In the genomic region with DNA sequence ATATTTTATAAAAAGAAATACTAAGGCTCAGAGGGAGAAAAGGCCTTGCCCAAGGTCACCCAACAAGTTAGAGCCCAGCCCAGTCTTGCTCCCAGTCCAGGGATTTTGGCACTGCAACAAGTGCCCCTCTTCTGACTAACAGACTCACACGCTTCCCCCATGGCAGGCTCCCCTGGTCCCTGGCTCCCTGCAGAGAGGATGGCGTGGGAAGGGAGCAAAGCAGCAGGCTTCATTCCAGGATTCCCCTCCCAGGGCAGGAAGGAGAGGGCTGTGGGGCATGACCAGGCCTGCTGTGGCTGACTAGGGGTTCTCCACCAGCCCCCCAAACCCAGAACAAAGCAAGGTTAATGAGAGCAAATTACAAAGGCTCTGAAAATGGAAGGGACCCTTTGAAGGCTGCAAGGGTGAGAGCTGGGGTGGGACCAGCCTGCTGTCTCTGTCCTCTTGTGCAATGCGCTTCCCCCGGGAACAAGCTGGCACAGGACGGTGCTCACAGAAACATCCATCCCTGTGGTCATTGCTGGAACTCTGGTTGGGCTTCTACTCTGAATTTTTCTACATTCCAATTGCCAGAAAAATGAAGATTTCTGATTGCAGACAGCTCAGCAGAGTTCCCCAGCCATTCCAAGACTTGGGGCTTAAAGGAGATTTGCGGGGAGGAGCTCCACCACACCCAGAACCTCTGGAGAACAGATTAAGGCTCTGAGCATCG, we compare ENCODE assay signal across 16 cellular contexts. TPM values are rescaled to one million over a fixed set of nuclear protein-coding genes. Genes with fewer than 3 reads are reported as not detected.
DNase-seq lines count a peak whose midpoint lies in the region; ATAC-seq, FAIRE-seq and TF ChIP-seq lines count a peak whose summit lies in the region.
"Had no signal": no experiment of that assay in that cellular context is flagged by ENCODE, and none has a peak within 500 bp of the region (broad histone marks: within the 10 kb centered on the region; RNA-seq: fewer than 3 reads in every experiment).

No MANE protein-coding gene starts in this region.

- no peaks in the 10 kb centered on the region for H3K4me1 ChIP-seq in A549
- H3K4me1 ChIP-seq in prostate gland (replicated peaks), result no peaks in the 10 kb centered on the region

- no peaks in the 10 kb centered on the region for H3K27me3 Mint-ChIP-seq in neural crest cell (ENCODE audit: low read depth)

- peaks cover 4% of the 10 kb centered on the region; the same call in 1 of the 2 replicates for H3K27me3 ChIP-seq in MG63
- no peaks in the 10 kb centered on the region for H3K27me3 ChIP-seq in prostate gland (replicated peaks; ENCODE audit: insufficient read depth)

- FAIRE-seq in A549 (lab: Jason Lieb, UNC), result no peak

- H3K4me2 ChIP-seq in A549, result no peak overlapping the region

- peak; percentile 11 to 23; a peak in 3 of 6 replicates for ATAC-seq in A549
- ATAC-seq in esophagus mucosa, result peak; percentile 58
- ATAC-seq in HG03565 (IDR thresholded peaks at IDR 0.05; ENCODE audit: unreplicated experiment), result no peak
- ATAC-seq: left lobe of liver had no signal

- H3K27ac Mint-ChIP-seq in neural crest cell (ENCODE audit: unreplicated experiment), result peak overlapping the region; percentile 85
- H3K27ac Mint-ChIP-seq: activated naive CD4-positive, alpha-beta T cell treated with anti-CD3 and anti-CD28 coated beads for 36 hours; naive B cell had no signal

- H3K36me3 Mint-ChIP-seq in neural crest cell (ENCODE audit: low read depth), result no peaks in the 10 kb centered on the region

- H3K9me3 ChIP-seq in A549 (no peaks in the 10 kb centered on the region), MG63 (no peaks in the 10 kb centered on the region), prostate gland (no peaks in the 10 kb centered on the region)

- TF ChIP-seq CTCF in A549 (IDR thresholded peaks at IDR 0.05) (no peak), neural crest cell (conservative IDR thresholded peaks at IDR 0.05) (no peak), prostate gland (IDR thresholded peaks at IDR 0.05) (no peak)

- POLR2A ChIA-PET in A549 (lab: Yijun Ruan, JAX), result interaction anchor here (1.2 kb wide), 1 partner anchor 15 kb away, joined by 3 read pairs; no protein-coding TSS in a partner anchor

- H3K36me3 ChIP-seq in MG63 (no peaks in the 10 kb centered on the region), prostate gland (no peaks in the 10 kb centered on the region)

- peaks cover 6% of the 10 kb centered on the region for H3K4me1 Mint-ChIP-seq in neural crest cell
- H3K4me1 Mint-ChIP-seq: naive B cell had no signal

- no peak overlapping the region for H3K4me3 Mint-ChIP-seq in neural crest cell
- H3K4me3 Mint-ChIP-seq: activated naive CD4-positive, alpha-beta T cell treated with anti-CD3 and anti-CD28 coated beads for 36 hours had no signal

- DNase-seq in A549 (ENCODE audit: low read depth in 1 of 2, low spot score in 1 of 2), result no peak
- DNase-seq in MG63, result peak; percentile 88
- no peak for DNase-seq in neural crest cell (ENCODE audit: low read depth, low spot score)
- DNase-seq in prostate gland (ENCODE audit: low spot score), result no peak
- DNase-seq in activated CD4-positive, alpha-beta T cell treated with anti-CD3 and anti-CD28 coated beads, Interleukin-2, amount 50 U/mL, for 1 hour, result no peak
- DNase-seq in ACHN, result no peak
- DNase-seq: activated CD4-positive, CD25-positive, alpha-beta regulatory T cell; activated naive CD4-positive, alpha-beta T cell treated with anti-CD3 and anti-CD28 coated beads for 36 hours; hippocampal formation; naive B cell; NCI-H1417 treated with DMSO at 0.1 percent for 48 hours; stimulated activated CD4-positive, alpha-beta T cell treated with anti-CD3 and anti-CD28 coated beads, Interleukin-4, amount 100 ng/mL, for 1 hour had no signal

- TF ChIP-seq POLR2A in A549 (IDR thresholded peaks at IDR 0.05; ENCODE audit: low read length), result no peak
- TF ChIP-seq POLR2A in prostate gland (IDR thresholded peaks at IDR 0.05), result no peak

- no peak overlapping the region for H3K27ac ChIP-seq in A549
- H3K27ac ChIP-seq in prostate gland, result peak overlapping the region in 1 of 2 donors; percentile 16

- in situ Hi-C loops in ACHN (cut with HindIII; ENCODE audit: low pct_ligation_motif_present, low pct_unique_long_range_greater_than_20kb, low sequenced_read_pairs), result no loop called here

- no peak for TF ChIP-seq EP300 in A549 (IDR thresholded peaks at IDR 0.05)

- no peaks in the 10 kb centered on the region for H3K9me3 Mint-ChIP-seq in neural crest cell
- H3K9me3 Mint-ChIP-seq: activated naive CD4-positive, alpha-beta T cell treated with anti-CD3 and anti-CD28 coated beads for 36 hours had no signal

- TF ChIP-seq RAD21 in A549 (conservative IDR thresholded peaks at IDR 0.05 in 1 of 2, IDR thresholded peaks at IDR 0.05 in 1 of 2), result no peak

- H3K4me3 ChIP-seq in A549, result no peak overlapping the region
- no peak overlapping the region for H3K4me3 ChIP-seq in MG63
- H3K4me3 ChIP-seq in prostate gland, result no peak overlapping the region

- CTCF ChIA-PET in A549 (lab: Yijun Ruan, JAX), result no interaction called here

- intact Hi-C loops in prostate gland (cut with DNase I), result no loop called here

- WGBS in A549 (ENCODE audit: missing lambda C conversion rate), result 49% methylated on average over 7 of the region's 7 CpGs
- WGBS in prostate gland, result 51% methylated on average over 7 of the region's 7 CpGs

TF ChIP-seq in A549, 52 proteins besides CTCF, POLR2A, EP300 and RAD21:
- TF ChIP-seq, protein P1, sequence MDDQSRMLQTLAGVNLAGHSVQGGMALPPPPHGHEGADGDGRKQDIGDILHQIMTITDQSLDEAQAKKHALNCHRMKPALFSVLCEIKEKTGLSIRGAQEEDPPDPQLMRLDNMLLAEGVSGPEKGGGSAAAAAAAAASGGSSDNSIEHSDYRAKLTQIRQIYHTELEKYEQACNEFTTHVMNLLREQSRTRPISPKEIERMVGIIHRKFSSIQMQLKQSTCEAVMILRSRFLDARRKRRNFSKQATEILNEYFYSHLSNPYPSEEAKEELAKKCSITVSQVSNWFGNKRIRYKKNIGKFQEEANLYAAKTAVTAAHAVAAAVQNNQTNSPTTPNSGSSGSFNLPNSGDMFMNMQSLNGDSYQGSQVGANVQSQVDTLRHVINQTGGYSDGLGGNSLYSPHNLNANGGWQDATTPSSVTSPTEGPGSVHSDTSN (IDR thresholded peaks at IDR 0.05), result no peak
- TF ChIP-seq, protein P2, sequence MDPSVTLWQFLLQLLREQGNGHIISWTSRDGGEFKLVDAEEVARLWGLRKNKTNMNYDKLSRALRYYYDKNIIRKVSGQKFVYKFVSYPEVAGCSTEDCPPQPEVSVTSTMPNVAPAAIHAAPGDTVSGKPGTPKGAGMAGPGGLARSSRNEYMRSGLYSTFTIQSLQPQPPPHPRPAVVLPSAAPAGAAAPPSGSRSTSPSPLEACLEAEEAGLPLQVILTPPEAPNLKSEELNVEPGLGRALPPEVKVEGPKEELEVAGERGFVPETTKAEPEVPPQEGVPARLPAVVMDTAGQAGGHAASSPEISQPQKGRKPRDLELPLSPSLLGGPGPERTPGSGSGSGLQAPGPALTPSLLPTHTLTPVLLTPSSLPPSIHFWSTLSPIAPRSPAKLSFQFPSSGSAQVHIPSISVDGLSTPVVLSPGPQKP (IDR thresholded peaks at IDR 0.05; ENCODE audit: low read depth, low read length), result no peak
- TF ChIP-seq RARB (CRISPR knock-in tag; IDR thresholded peaks at IDR 0.05), result no peak
- no peak for TF ChIP-seq NPAS2 (CRISPR knock-in tag; IDR thresholded peaks at IDR 0.05; ENCODE audit: borderline replicate concordance)
- TF ChIP-seq GATA3 (IDR thresholded peaks at IDR 0.05; ENCODE audit: borderline replicate concordance), result no peak
- no peak for TF ChIP-seq MYC (IDR thresholded peaks at IDR 0.05; ENCODE audit: borderline replicate concordance, low read length)
- TF ChIP-seq KDM1A (IDR thresholded peaks at IDR 0.05; ENCODE audit: low read depth), result no peak
- TF ChIP-seq ESRRA (IDR thresholded peaks at IDR 0.05; ENCODE audit: borderline replicate concordance, low read length), result no peak
- TF ChIP-seq JUNB (IDR thresholded peaks at IDR 0.05), result no peak
- TF ChIP-seq CBX8 (IDR thresholded peaks at IDR 0.05), result no peak
- no peak for TF ChIP-seq ZC3H11A (IDR thresholded peaks at IDR 0.05)
- TF ChIP-seq, protein P3, sequence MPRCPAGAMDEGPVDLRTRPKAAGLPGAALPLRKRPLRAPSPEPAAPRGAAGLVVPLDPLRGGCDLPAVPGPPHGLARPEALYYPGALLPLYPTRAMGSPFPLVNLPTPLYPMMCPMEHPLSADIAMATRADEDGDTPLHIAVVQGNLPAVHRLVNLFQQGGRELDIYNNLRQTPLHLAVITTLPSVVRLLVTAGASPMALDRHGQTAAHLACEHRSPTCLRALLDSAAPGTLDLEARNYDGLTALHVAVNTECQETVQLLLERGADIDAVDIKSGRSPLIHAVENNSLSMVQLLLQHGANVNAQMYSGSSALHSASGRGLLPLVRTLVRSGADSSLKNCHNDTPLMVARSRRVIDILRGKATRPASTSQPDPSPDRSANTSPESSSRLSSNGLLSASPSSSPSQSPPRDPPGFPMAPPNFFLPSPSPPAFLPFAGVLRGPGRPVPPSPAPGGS (IDR thresholded peaks at IDR 0.05), result no peak

RNA-seq across cellular contexts. Expression of a gene that starts 37.1 kb away (rescaled TPM):
- polyA plus RNA-seq in A549 (2011; rRNA removed), result 0.01 TPM in 1 of 2 replicates, not detected in the other
- polyA plus RNA-seq in A549 (2012; cell fraction: cytosol; rRNA removed), result under 0.01 TPM in 1 of 2 replicates, not detected in the other
- polyA plus RNA-seq in A549 (2012; cell fraction: nucleus; rRNA removed), result 0.01 TPM in 1 of 2 replicates, not detected in the other
- polyA plus RNA-seq in A549 (2017; fragmentation: RNase III; extraction: RNeasy Plus Mini Kit Qiagen cat#74134 plus additional on column Dnase treatment), result 0.01 to 0.03 TPM (median 0.01 TPM) in 3 replicates
- 0.08 and 0.10 TPM in 2 replicates for polyA minus RNA-seq in A549 (2011; rRNA and poly(A)+ RNA removed)
- not detected in 2 replicates for total RNA-seq in MG63 (2014; rRNA removed; shearing (Covaris generic); ENCODE audit: low replicate concordance)
- total RNA-seq in esophagus mucosa, result 82.5 TPM
- not detected in 2 replicates for total RNA-seq in neural crest cell
- 10 to 100 TPM in 1 of 2 donors, 1 to 10 TPM in 1; 5.6 to 22.5 TPM for total RNA-seq in prostate gland
- total RNA-seq: activated naive CD4-positive, alpha-beta T cell treated with anti-CD3 and anti-CD28 coated beads for 36 hours; endothelial cell of umbilical vein; left lobe of liver had no signal
- polyA plus RNA-seq: endothelial cell of umbilical vein had no signal

RNA-seq across cellular contexts. Expression of a gene that starts 58.4 kb away (rescaled TPM):
- 23.1 and 33.8 TPM in 2 replicates for polyA plus RNA-seq in A549 (2011; rRNA removed)
- polyA plus RNA-seq in A549 (2012; cell fraction: cytosol; rRNA removed), result 27.1 and 30.5 TPM in 2 replicates
- 27.8 and 33.0 TPM in 2 replicates for polyA plus RNA-seq in A549 (2012; cell fraction: nucleus; rRNA removed)
- 29.1 to 53.4 TPM (median 45.7 TPM) in 3 replicates for polyA plus RNA-seq in A549 (2017; fragmentation: RNase III; extraction: RNeasy Plus Mini Kit Qiagen cat#74134 plus additional on column Dnase treatment)
- 30.9 and 41.1 TPM in 2 replicates for polyA minus RNA-seq in A549 (2011; rRNA and poly(A)+ RNA removed)
- total RNA-seq in MG63 (2014; rRNA removed; shearing (Covaris generic); ENCODE audit: low replicate concordance), result 1,117 and 1,361 TPM in 2 replicates
- 76.4 TPM for total RNA-seq in esophagus mucosa
- total RNA-seq in neural crest cell, result 422 and 435 TPM in 2 replicates
- 1,000 to 10,000 TPM in 1 of 2 donors, 100 to 1,000 TPM in 1; 101 to 2,249 TPM for total RNA-seq in prostate gland
